In genomic region chr13:23966221-23966690, GRCh38 we compare ENCODE assay signal across 13 cellular contexts.
DNase-seq lines count a peak whose midpoint lies in the region; ATAC-seq, FAIRE-seq and TF ChIP-seq lines count a peak whose summit lies in the region.
"Had no signal": no experiment of that assay in that cellular context is flagged by ENCODE, and none has a peak within 500 bp of the region (broad histone marks: within the 10 kb centered on the region; RNA-seq: fewer than 3 reads in every experiment).

No MANE protein-coding gene starts in this region.

- H3K27ac Mint-ChIP-seq in activated T-cell treated with anti-CD3 and anti-CD28 coated beads, Interleukin-2, amount 50 U/mL, for 72 hours = peak overlapping the region; percentile 82
- H3K27ac Mint-ChIP-seq in activated CD8-positive, alpha-beta T cell treated with anti-CD3 and anti-CD28 coated beads, Interleukin-2, amount 10 ng/mL, durations not matched to agents 7 days and 5 days = peak overlapping the region; percentile 83
- H3K27ac Mint-ChIP-seq in osteocyte (ENCODE audit: unreplicated experiment) = no peak overlapping the region
- H3K27ac Mint-ChIP-seq: H9; stimulated activated naive B cell treated with anti-CD40 and anti-IgM and Interleukin-4, amounts not matched to agents 10 μg/mL and 1 μg/mL and 100 μg/mL, for 72 hours had no signal

- no peaks in the 10 kb centered on the region for H3K27me3 ChIP-seq in keratinocyte (ENCODE audit: control insufficient read depth, extremely low read depth, insufficient read depth, low read length)

- dilution Hi-C loops in keratinocyte (cut with MboI; ENCODE audit: extremely low pct_ligation_motif_present, low sequenced_read_pairs) = no loop called here

- H3K4me1 ChIP-seq in keratinocyte (ENCODE audit: control insufficient read depth, extremely low read depth, insufficient read depth, low read length) = no peaks in the 10 kb centered on the region

- TF ChIP-seq CTCF in keratinocyte (optimal IDR thresholded peaks at IDR 0.05 in 1 of 3, IDR thresholded peaks at IDR 0.05 in 1 of 3, conservative IDR thresholded peaks at IDR 0.05 in 1 of 3; ENCODE audit: extremely low read depth in 1 of 3, insufficient read depth in 2 of 3, low read length in 3 of 3) (no peak), osteocyte (IDR thresholded peaks at IDR 0.05) (no peak)

- no peak for FAIRE-seq in keratinocyte (lab: Jason Lieb, UNC)

- peak overlapping the region; percentile 74 for H3K4me2 ChIP-seq in keratinocyte (ENCODE audit: control insufficient read depth, extremely low read depth, insufficient read depth, low read depth, low read length)

- H2AFZ ChIP-seq in keratinocyte (ENCODE audit: control insufficient read depth, low read length) = peak overlapping the region; percentile 88

- H3K9me1 ChIP-seq in keratinocyte (ENCODE audit: control insufficient read depth, extremely low read depth, insufficient read depth, low read length) = no peaks in the 10 kb centered on the region

- no peak for DNase-seq in activated T-cell treated with anti-CD3 and anti-CD28 coated beads, Interleukin-2, amount 50 U/mL, for 72 hours
- DNase-seq in activated T-cell treated with anti-CD3 and anti-CD28 coated beads, Interleukin-2, amount 50 U/mL, for 1 hour = no peak
- no peak for DNase-seq in activated CD8-positive, alpha-beta T cell treated with anti-CD3 and anti-CD28 coated beads, Interleukin-2, amount 10 ng/mL, durations not matched to agents 7 days and 5 days
- DNase-seq in keratinocyte (ENCODE audit: low read depth, low spot score) = no peak
- DNase-seq in osteocyte (ENCODE audit: extremely low spot score, unreplicated experiment) = no peak
- DNase-seq in NCI-H524 (lab: John Stamatoyannopoulos, UW) = no peak
- DNase-seq: cerebellar nuclear complex; H9; NCI-H510A; stimulated activated naive B cell treated with anti-CD40 and anti-IgM and Interleukin-4, amounts not matched to agents 10 μg/mL and 1 μg/mL and 100 μg/mL, for 72 hours had no signal

- no peaks in the 10 kb centered on the region for H3K9me3 Mint-ChIP-seq in activated T-cell treated with anti-CD3 and anti-CD28 coated beads, Interleukin-2, amount 50 U/mL, for 72 hours
- no peaks in the 10 kb centered on the region for H3K9me3 Mint-ChIP-seq in activated CD8-positive, alpha-beta T cell treated with anti-CD3 and anti-CD28 coated beads, Interleukin-2, amount 10 ng/mL, durations not matched to agents 7 days and 5 days (ENCODE audit: insufficient read depth)
- no peaks in the 10 kb centered on the region for H3K9me3 Mint-ChIP-seq in osteocyte (ENCODE audit: unreplicated experiment)
- H3K9me3 Mint-ChIP-seq: H9; stimulated activated naive B cell treated with anti-CD40 and anti-IgM and Interleukin-4, amounts not matched to agents 10 μg/mL and 1 μg/mL and 100 μg/mL, for 72 hours had no signal

- H3K4me3 ChIP-seq in keratinocyte (ENCODE audit: control insufficient read depth in 2 of 3, extremely low read depth in 1 of 3, insufficient read depth in 2 of 3, low read depth in 1 of 3, low read length in 3 of 3) = no peak overlapping the region
- H3K4me3 ChIP-seq: mucosa of descending colon had no signal

- no peaks in the 10 kb centered on the region for H3K79me2 ChIP-seq in keratinocyte (ENCODE audit: control insufficient read depth, insufficient read depth, low read length)

- H3K27me3 Mint-ChIP-seq in activated T-cell treated with anti-CD3 and anti-CD28 coated beads, Interleukin-2, amount 50 U/mL, for 72 hours (ENCODE audit: low read depth) = no peaks in the 10 kb centered on the region
- no peaks in the 10 kb centered on the region for H3K27me3 Mint-ChIP-seq in activated CD8-positive, alpha-beta T cell treated with anti-CD3 and anti-CD28 coated beads, Interleukin-2, amount 10 ng/mL, durations not matched to agents 7 days and 5 days (ENCODE audit: low read depth)
- H3K27me3 Mint-ChIP-seq in osteocyte (ENCODE audit: unreplicated experiment) = peaks cover 8% of the 10 kb centered on the region
- H3K27me3 Mint-ChIP-seq: stimulated activated naive B cell treated with anti-CD40 and anti-IgM and Interleukin-4, amounts not matched to agents 10 μg/mL and 1 μg/mL and 100 μg/mL, for 72 hours had no signal

- CTCF ChIA-PET in activated CD8-positive, alpha-beta T cell treated with anti-CD3 and anti-CD28 coated beads, Interleukin-2, amount 10 ng/mL, durations not matched to agents 7 days and 5 days (lab: Charles Lee) = interaction anchor here (0.9 to 1.0 kb wide), 3 partner anchors 8 to 262 kb away, joined by 4 to 6 read pairs (median 4); no protein-coding TSS in a partner anchor

- POLR2A ChIA-PET in activated CD8-positive, alpha-beta T cell treated with anti-CD3 and anti-CD28 coated beads, Interleukin-2, amount 10 ng/mL, durations not matched to agents 7 days and 5 days (lab: Charles Lee) = no interaction called here

- H3K4me1 Mint-ChIP-seq in activated T-cell treated with anti-CD3 and anti-CD28 coated beads, Interleukin-2, amount 50 U/mL, for 72 hours (ENCODE audit: low read depth) = peaks cover 60% of the 10 kb centered on the region
- H3K4me1 Mint-ChIP-seq in activated CD8-positive, alpha-beta T cell treated with anti-CD3 and anti-CD28 coated beads, Interleukin-2, amount 10 ng/mL, durations not matched to agents 7 days and 5 days (ENCODE audit: low read depth) = peaks cover 26% of the 10 kb centered on the region
- peaks cover 1% of the 10 kb centered on the region for H3K4me1 Mint-ChIP-seq in osteocyte (ENCODE audit: unreplicated experiment)
- H3K4me1 Mint-ChIP-seq: H9; stimulated activated naive B cell treated with anti-CD40 and anti-IgM and Interleukin-4, amounts not matched to agents 10 μg/mL and 1 μg/mL and 100 μg/mL, for 72 hours had no signal

- H4K20me1 ChIP-seq in keratinocyte (ENCODE audit: control insufficient read depth, extremely low read depth, insufficient read depth, low read length) = no peaks in the 10 kb centered on the region

- no peaks in the 10 kb centered on the region for H3K36me3 ChIP-seq in keratinocyte (ENCODE audit: control insufficient read depth in 2 of 2, extremely low read depth in 1 of 2, insufficient read depth in 2 of 2, low read length in 2 of 2)

- H3K27ac ChIP-seq in keratinocyte (ENCODE audit: control insufficient read depth, insufficient read depth, low read length) = no peak overlapping the region
- H3K27ac ChIP-seq in temporal lobe (ENCODE audit: low read depth, low read length) = peak overlapping the region; percentile 75

- no peaks in the 10 kb centered on the region for H3K9me3 ChIP-seq in keratinocyte (ENCODE audit: control insufficient read depth, low read depth, low read length)
- H3K9me3 ChIP-seq: mucosa of descending colon had no signal

- H3K4me3 Mint-ChIP-seq in activated T-cell treated with anti-CD3 and anti-CD28 coated beads, Interleukin-2, amount 50 U/mL, for 72 hours = peak overlapping the region; percentile 72 to 86
- H3K4me3 Mint-ChIP-seq in activated CD8-positive, alpha-beta T cell treated with anti-CD3 and anti-CD28 coated beads, Interleukin-2, amount 10 ng/mL, durations not matched to agents 7 days and 5 days = peak overlapping the region; percentile 63
- no peak overlapping the region for H3K4me3 Mint-ChIP-seq in osteocyte (ENCODE audit: unreplicated experiment)
- H3K4me3 Mint-ChIP-seq: H9; stimulated activated naive B cell treated with anti-CD40 and anti-IgM and Interleukin-4, amounts not matched to agents 10 μg/mL and 1 μg/mL and 100 μg/mL, for 72 hours had no signal

- ATAC-seq in activated T-cell treated with anti-CD3 and anti-CD28 coated beads, Interleukin-2, amount 50 U/mL, for 72 hours (replicated peaks in 1 of 2) = no peak
- ATAC-seq in activated CD8-positive, alpha-beta T cell treated with anti-CD3 and anti-CD28 coated beads, Interleukin-2, amount 10 ng/mL, durations not matched to agents 7 days and 5 days = no peak
- no peak for ATAC-seq in HG02981 (IDR thresholded peaks at IDR 0.05; ENCODE audit: unreplicated experiment)

- H3K9ac ChIP-seq in keratinocyte (ENCODE audit: control insufficient read depth, extremely low read depth, insufficient read depth, low read length) = no peak overlapping the region

- no peaks in the 10 kb centered on the region for H3K36me3 Mint-ChIP-seq in activated T-cell treated with anti-CD3 and anti-CD28 coated beads, Interleukin-2, amount 50 U/mL, for 72 hours (ENCODE audit: insufficient read depth in 2 of 2)
- peaks cover 2% of the 10 kb centered on the region for H3K36me3 Mint-ChIP-seq in activated CD8-positive, alpha-beta T cell treated with anti-CD3 and anti-CD28 coated beads, Interleukin-2, amount 10 ng/mL, durations not matched to agents 7 days and 5 days (ENCODE audit: low read depth)
- no peaks in the 10 kb centered on the region for H3K36me3 Mint-ChIP-seq in osteocyte (ENCODE audit: unreplicated experiment)
- H3K36me3 Mint-ChIP-seq: stimulated activated naive B cell treated with anti-CD40 and anti-IgM and Interleukin-4, amounts not matched to agents 10 μg/mL and 1 μg/mL and 100 μg/mL, for 72 hours had no signal
